In the genomic region with DNA sequence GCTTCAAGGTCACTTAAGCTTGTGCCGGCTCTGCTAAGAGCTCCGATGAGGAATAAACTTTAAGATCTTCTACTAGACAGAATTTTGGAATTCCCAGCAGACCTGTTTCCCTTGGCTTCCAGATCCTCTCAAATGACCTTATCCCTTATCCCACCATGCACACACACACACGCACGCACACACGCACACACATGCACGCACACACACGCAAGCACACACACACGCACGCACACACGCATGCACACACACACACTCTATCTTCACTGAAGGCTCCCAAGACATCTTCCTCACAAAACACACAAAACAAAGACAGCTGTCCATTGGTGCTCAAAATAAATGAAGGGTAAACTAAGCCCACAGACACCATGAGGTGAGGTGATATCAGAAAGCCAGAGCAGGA, we compare ENCODE assay signal across 1 cellular context.
TF ChIP-seq lines count a peak whose summit lies in the region.

No MANE protein-coding gene starts in this region.

TF ChIP-seq in GM12878, 131 proteins besides CTCF, POLR2A, EP300 and RAD21 (continued from another document):
- TF ChIP-seq RBBP5 (conservative IDR thresholded peaks at IDR 0.05) (no peak), SMAD1 (IDR thresholded peaks at IDR 0.05; ENCODE audit: low read depth, partially characterized antibody) (no peak), JUNB (IDR thresholded peaks at IDR 0.05) (no peak), TCF3 (IDR thresholded peaks at IDR 0.05; ENCODE audit: borderline replicate concordance, insufficient read depth, low read depth, low read length) (no peak)
- TF ChIP-seq, protein P1, sequence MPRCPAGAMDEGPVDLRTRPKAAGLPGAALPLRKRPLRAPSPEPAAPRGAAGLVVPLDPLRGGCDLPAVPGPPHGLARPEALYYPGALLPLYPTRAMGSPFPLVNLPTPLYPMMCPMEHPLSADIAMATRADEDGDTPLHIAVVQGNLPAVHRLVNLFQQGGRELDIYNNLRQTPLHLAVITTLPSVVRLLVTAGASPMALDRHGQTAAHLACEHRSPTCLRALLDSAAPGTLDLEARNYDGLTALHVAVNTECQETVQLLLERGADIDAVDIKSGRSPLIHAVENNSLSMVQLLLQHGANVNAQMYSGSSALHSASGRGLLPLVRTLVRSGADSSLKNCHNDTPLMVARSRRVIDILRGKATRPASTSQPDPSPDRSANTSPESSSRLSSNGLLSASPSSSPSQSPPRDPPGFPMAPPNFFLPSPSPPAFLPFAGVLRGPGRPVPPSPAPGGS (IDR thresholded peaks at IDR 0.05; ENCODE audit: borderline replicate concordance, insufficient read depth, low read depth, low read length, poor library complexity, severe bottlenecking) = peak; percentile 53
